ENCODE assay signal across 10 cellular contexts in the genomic region with DNA sequence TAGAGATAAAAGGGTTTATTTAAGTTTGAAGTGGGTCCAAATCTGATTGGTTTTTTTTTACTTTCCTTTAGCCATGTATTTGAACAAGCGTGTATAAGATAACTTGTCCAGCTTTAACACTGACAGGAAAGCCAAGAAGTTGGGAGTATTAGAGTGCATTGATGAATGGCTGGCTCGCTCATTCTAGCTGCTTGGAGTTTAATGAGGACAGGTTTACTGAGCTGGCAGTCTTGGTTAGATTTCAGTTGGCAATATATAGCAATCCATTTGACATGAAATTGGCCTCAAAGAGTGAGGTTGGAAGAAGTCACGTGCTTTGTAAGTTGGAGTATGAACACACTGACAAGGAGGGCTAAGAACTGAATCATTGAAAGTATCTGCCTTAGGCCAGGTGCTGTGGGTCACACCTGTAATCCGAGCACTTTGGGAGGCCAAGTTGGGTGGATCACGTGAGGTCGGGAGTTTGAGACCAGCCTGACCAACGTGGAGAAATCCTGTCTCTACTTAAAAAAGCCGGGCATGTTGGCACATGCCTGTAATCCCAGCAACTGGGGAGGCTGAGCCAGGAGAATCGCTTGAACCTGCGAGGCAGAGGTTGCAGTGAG. TPM values are rescaled to one million over a fixed set of nuclear protein-coding genes. Genes with fewer than 3 reads are reported as not detected.
DNase-seq lines count a peak whose midpoint lies in the region; ATAC-seq, FAIRE-seq and TF ChIP-seq lines count a peak whose summit lies in the region.
"Had no signal": no experiment of that assay in that cellular context is flagged by ENCODE, and none has a peak within 500 bp of the region (broad histone marks: within the 10 kb centered on the region; RNA-seq: fewer than 3 reads in every experiment).

No MANE protein-coding gene starts in this region.

- no peak for TF ChIP-seq POLR2A in adrenal gland (IDR thresholded peaks at IDR 0.05)

- no peak overlapping the region for H3K18ac ChIP-seq in mesendoderm (ENCODE audit: low read length)

- TF ChIP-seq CTCF in right atrium auricular region (IDR thresholded peaks at IDR 0.05) (no peak), adrenal gland (IDR thresholded peaks at IDR 0.05) (no peak)

- WGBS in adrenal gland, 4 donors: 66 to 81% (median 77%) methylated on average over 10 of the region's 10 CpGs
- WGBS in mesendoderm (ENCODE audit: extremely low coverage, insufficient coverage, low lambda C conversion rate): no CpG with 5 or more reads among the region's 10 CpGs

- H3K4me1 ChIP-seq in right atrium auricular region (peaks cover 0 to 63% of the 10 kb centered on the region in 2 donors), adrenal gland (replicated peaks in 1 of 2) (peaks cover 25 to 69% of the 10 kb centered on the region in 2 donors), mesendoderm (ENCODE audit: control insufficient read depth, low read depth, low read length) (no peaks in the 10 kb centered on the region)

- DNase-seq in right atrium auricular region (ENCODE audit: low spot score) (no peak), Right ventricle myocardium inferior (ENCODE audit: missing footprints) (no peak), adrenal gland (peak in 3 of 7 donors; percentile 13 to 51 (median 19)), mesendoderm (no peak), DMS53 (lab: John Stamatoyannopoulos, UW) (no peak), RCC 7860 (ENCODE audit: low spot score) (no peak)
- DNase-seq: heart left ventricle, NCI-H1436 treated with DMSO at 0.1 percent for 48 hours had no signal

- H2BK120ac ChIP-seq in mesendoderm (ENCODE audit: low read depth, low read length): no peak overlapping the region

- no peak overlapping the region for H3K23ac ChIP-seq in mesendoderm (ENCODE audit: low read length)

- H3K9ac ChIP-seq in mesendoderm (ENCODE audit: low read length): no peak overlapping the region

- H3K4me2 ChIP-seq in mesendoderm (ENCODE audit: low read length): no peak overlapping the region

- no peak overlapping the region for H2BK15ac ChIP-seq in mesendoderm (replicated peaks; ENCODE audit: low read depth)

- H3K27ac ChIP-seq in right atrium auricular region (peak overlapping the region; percentile 17 to 55), adrenal gland (peak overlapping the region in 3 of 5 donors; percentile 28 to 75 (median 49)), mesendoderm (ENCODE audit: low read depth, low read length) (peak overlapping the region; percentile 63)

- H3K27me3 ChIP-seq in right atrium auricular region (no peaks in the 10 kb centered on the region), adrenal gland (no peaks in the 10 kb centered on the region), mesendoderm (ENCODE audit: insufficient read depth, low read length, poor library complexity) (no peaks in the 10 kb centered on the region)
- H3K27me3 ChIP-seq: heart left ventricle had no signal

- no peak for FAIRE-seq in RCC 7860 (lab: Jason Lieb, UNC)

- no peak overlapping the region for H3K4me3 ChIP-seq in right atrium auricular region
- H3K4me3 ChIP-seq in adrenal gland: no peak overlapping the region
- H3K4me3 ChIP-seq in mesendoderm (ENCODE audit: low read length): no peak overlapping the region
- H3K4me3 ChIP-seq: heart left ventricle had no signal

- H3K56ac ChIP-seq in mesendoderm (ENCODE audit: low read length): no peak overlapping the region

- H3K36me3 ChIP-seq in right atrium auricular region: peaks cover 84% of the 10 kb centered on the region
- H3K36me3 ChIP-seq in adrenal gland (replicated peaks in 1 of 2): peaks cover 0 to 63% of the 10 kb centered on the region in 2 donors
- H3K36me3 ChIP-seq in mesendoderm (ENCODE audit: control insufficient read depth, insufficient read depth, low read length): peaks cover 22% of the 10 kb centered on the region

- intact Hi-C loops in Right ventricle myocardium inferior (cut with DNase I) (no loop called here), adrenal gland (cut with DNase I) (no loop called here)

- H2BK5ac ChIP-seq in mesendoderm (ENCODE audit: low read length): no peak overlapping the region

- peaks cover 28% of the 10 kb centered on the region for H3K79me2 ChIP-seq in mesendoderm (ENCODE audit: control insufficient read depth, insufficient read depth, low read length)

- H4K5ac ChIP-seq in mesendoderm (ENCODE audit: low read length): no peak overlapping the region

- no peaks in the 10 kb centered on the region for H3K9me3 ChIP-seq in right atrium auricular region
- H3K9me3 ChIP-seq in adrenal gland (replicated peaks in 1 of 3): no peaks in the 10 kb centered on the region
- H3K9me3 ChIP-seq: heart left ventricle had no signal

- H3K79me1 ChIP-seq in mesendoderm (ENCODE audit: low read length): peaks cover 12% of the 10 kb centered on the region

- H4K8ac ChIP-seq in mesendoderm (ENCODE audit: low read depth, low read length): no peak overlapping the region

- ATAC-seq in Right ventricle myocardium inferior (no peak), GM19023 (IDR thresholded peaks at IDR 0.05; ENCODE audit: unreplicated experiment) (no peak), GM21737 (IDR thresholded peaks at IDR 0.05; ENCODE audit: unreplicated experiment) (no peak)
- ATAC-seq: heart left ventricle had no signal

- H3K4ac ChIP-seq in mesendoderm (ENCODE audit: low read depth, low read length): no peak overlapping the region

- no peak overlapping the region for H2AK5ac ChIP-seq in mesendoderm (ENCODE audit: low read length)

RNA-seq across cellular contexts. Expression of gene SRSF3, which starts 13.7 kb away (rescaled TPM):
- total RNA-seq in right atrium auricular region (10 to 100 TPM; 51.4 to 97.2 TPM), Right ventricle myocardium inferior (119 TPM), adrenal gland (100 to 1,000 TPM in 6 of 8 donors, 10 to 100 TPM in 2; 28.9 to 291 (median 123) TPM)
- 100 to 1,000 TPM in 1 of 3 donors, 10 to 100 TPM in 2; 87.8 to 290 (median 92.4) TPM for polyA plus RNA-seq in adrenal gland
- polyA plus RNA-seq in mesendoderm (2013, experiment 1 of 2): 366 TPM
- 368 TPM for polyA plus RNA-seq in mesendoderm (2013, experiment 2 of 2)
